In the genomic region with DNA sequence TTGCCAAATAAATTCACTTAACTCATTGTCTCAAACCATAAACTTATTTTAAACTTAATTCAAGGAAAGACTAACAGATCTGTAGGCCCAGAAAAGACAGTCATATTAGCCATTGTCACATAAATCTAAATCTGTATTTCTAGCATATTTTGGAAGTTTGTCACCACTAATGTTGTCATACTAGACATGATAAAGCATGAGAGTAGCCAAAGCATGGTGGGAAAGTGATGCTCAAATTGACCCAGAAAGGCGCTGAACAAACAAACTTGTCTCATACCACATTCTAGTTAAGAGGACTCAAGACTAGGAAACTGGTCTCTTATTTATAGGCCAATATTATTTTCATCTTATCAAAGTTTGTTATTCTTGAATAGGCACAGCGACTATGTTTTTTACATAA, we compare ENCODE assay signal across 22 cellular contexts.
"Had no signal": no experiment of that assay in that cellular context is flagged by ENCODE, and none has a peak within 500 bp of the region (broad histone marks: within the 10 kb centered on the region; RNA-seq: fewer than 3 reads in every experiment).

No MANE protein-coding gene starts in this region.

- H3K27ac Mint-ChIP-seq: activated CD4-positive, alpha-beta T cell treated with anti-CD3 and anti-CD28 coated beads, Interleukin-2, amount 10 ng/mL, durations not matched to agents 7 days and 5 days; activated CD8-positive, alpha-beta memory T cell treated with anti-CD3 and anti-CD28 coated beads, Interleukin-2, amount 10 ng/mL, durations not matched to agents 7 days and 5 days; activated CD8-positive, alpha-beta T cell treated with anti-CD3 and anti-CD28 coated beads for 36 hours; activated T-helper 1 cell treated with anti-CD3 and anti-CD28 coated beads, Interleukin-12 subunit alpha, Interleukin-12 subunit beta, Interleukin-2, Interleukin-4 antibody, amounts not matched to agents 30 ng/mL and 10 ng/mL and 1 ng/mL, durations not matched to agents 14 hours and 24 hours and 36 hours; effector memory CD8-positive, alpha-beta T cell; naive thymus-derived CD8-positive, alpha-beta T cell; stimulated activated naive CD8-positive, alpha-beta T cell treated with anti-CD3 and anti-CD28 coated beads, Interleukin-15, Interleukin-2, amounts not matched to agents 100 ng/mL and 50 ng/mL, for 24 hours had no signal

- H3K9me3 ChIP-seq: colonic mucosa, esophagus muscularis mucosa, left lung, prostate gland, tibial artery had no signal

- H3K36me3 ChIP-seq: colonic mucosa, esophagus muscularis mucosa, prostate gland had no signal

- DNase-seq: activated CD4-positive, alpha-beta T cell treated with anti-CD3 and anti-CD28 coated beads, Interleukin-2, amount 10 ng/mL, durations not matched to agents 7 days and 5 days; activated CD8-positive, alpha-beta memory T cell treated with anti-CD3 and anti-CD28 coated beads, Interleukin-2, amount 10 ng/mL, durations not matched to agents 7 days and 5 days; activated CD8-positive, alpha-beta T cell treated with anti-CD3 and anti-CD28 coated beads for 36 hours; activated gamma-delta T cell; activated naive CD4-positive, alpha-beta T cell treated with anti-CD3 and anti-CD28 coated beads, Interleukin-2, amount 50 U/mL, for 16 hours; activated T-cell treated with anti-CD3 and anti-CD28 coated beads for 4 hours; anterior cingulate cortex; central memory CD4-positive, alpha-beta T cell; colonic mucosa; dorsolateral prefrontal cortex; effector memory CD8-positive, alpha-beta T cell; left lung; naive thymus-derived CD8-positive, alpha-beta T cell; tibial artery had no signal

- H3K27me3 ChIP-seq: colonic mucosa, dorsolateral prefrontal cortex, esophagus muscularis mucosa, left lung, tibial artery had no signal

- H3K27ac ChIP-seq: colonic mucosa, dorsolateral prefrontal cortex, esophagus muscularis mucosa, left lung, prostate gland, VCaP had no signal

- FAIRE-seq: endothelial cell of umbilical vein, urothelium cell line had no signal

- H3K4me1 ChIP-seq: colonic mucosa, esophagus muscularis mucosa, left lung, prostate gland had no signal

- H3K36me3 Mint-ChIP-seq: activated CD8-positive, alpha-beta memory T cell treated with anti-CD3 and anti-CD28 coated beads, Interleukin-2, amount 10 ng/mL, durations not matched to agents 7 days and 5 days; naive thymus-derived CD8-positive, alpha-beta T cell had no signal

- H3K4me3 Mint-ChIP-seq: activated CD4-positive, alpha-beta T cell treated with anti-CD3 and anti-CD28 coated beads, Interleukin-2, amount 10 ng/mL, durations not matched to agents 7 days and 5 days; activated CD8-positive, alpha-beta memory T cell treated with anti-CD3 and anti-CD28 coated beads, Interleukin-2, amount 10 ng/mL, durations not matched to agents 7 days and 5 days; activated CD8-positive, alpha-beta T cell treated with anti-CD3 and anti-CD28 coated beads for 36 hours; activated T-helper 1 cell treated with anti-CD3 and anti-CD28 coated beads, Interleukin-12 subunit alpha, Interleukin-12 subunit beta, Interleukin-2, Interleukin-4 antibody, amounts not matched to agents 30 ng/mL and 10 ng/mL and 1 ng/mL, durations not matched to agents 14 hours and 24 hours and 36 hours; effector memory CD8-positive, alpha-beta T cell; naive thymus-derived CD8-positive, alpha-beta T cell; stimulated activated naive CD8-positive, alpha-beta T cell treated with anti-CD3 and anti-CD28 coated beads, Interleukin-15, Interleukin-2, amounts not matched to agents 100 ng/mL and 50 ng/mL, for 24 hours had no signal

- H3K4me1 Mint-ChIP-seq: activated CD4-positive, alpha-beta T cell treated with anti-CD3 and anti-CD28 coated beads, Interleukin-2, amount 10 ng/mL, durations not matched to agents 7 days and 5 days; naive thymus-derived CD8-positive, alpha-beta T cell had no signal

- H3K4me3 ChIP-seq: colonic mucosa, dorsolateral prefrontal cortex, esophagus muscularis mucosa, left lung, lung, prostate gland, tibial artery had no signal

- H3K9me3 Mint-ChIP-seq: activated CD4-positive, alpha-beta T cell treated with anti-CD3 and anti-CD28 coated beads, Interleukin-2, amount 10 ng/mL, durations not matched to agents 7 days and 5 days; activated CD8-positive, alpha-beta T cell treated with anti-CD3 and anti-CD28 coated beads for 36 hours; activated T-helper 1 cell treated with anti-CD3 and anti-CD28 coated beads, Interleukin-12 subunit alpha, Interleukin-12 subunit beta, Interleukin-2, Interleukin-4 antibody, amounts not matched to agents 30 ng/mL and 10 ng/mL and 1 ng/mL, durations not matched to agents 14 hours and 24 hours and 36 hours; effector memory CD8-positive, alpha-beta T cell; naive thymus-derived CD8-positive, alpha-beta T cell; stimulated activated naive CD8-positive, alpha-beta T cell treated with anti-CD3 and anti-CD28 coated beads, Interleukin-15, Interleukin-2, amounts not matched to agents 100 ng/mL and 50 ng/mL, for 24 hours had no signal
